10 cellular contexts compared by ENCODE assay signal in genomic region chr14:101834387-101835165, GRCh38.
DNase-seq lines count a peak whose midpoint lies in the region; ATAC-seq and TF ChIP-seq lines count a peak whose summit lies in the region.
"Had no signal": no experiment of that assay in that cellular context is flagged by ENCODE, and none has a peak within 500 bp of the region (broad histone marks: within the 10 kb centered on the region; RNA-seq: fewer than 3 reads in every experiment).

No MANE protein-coding gene starts in this region.

- intact Hi-C loops in Right ventricle myocardium superior (cut with DNase I), result no loop called here
- intact Hi-C loops in left cardiac atrium (cut with DNase I), result no loop called here

- no peaks in the 10 kb centered on the region for H3K9me3 ChIP-seq in effector memory CD4-positive, alpha-beta T cell (ENCODE audit: control insufficient read depth, low read length)
- H3K9me3 ChIP-seq in tibial nerve, result no peaks in the 10 kb centered on the region
- H3K9me3 ChIP-seq: Caco-2 had no signal

- no peaks in the 10 kb centered on the region for H3K27me3 ChIP-seq in effector memory CD4-positive, alpha-beta T cell (replicated peaks; ENCODE audit: control insufficient read depth, insufficient read depth, low read length, poor library complexity, severe bottlenecking)
- no peaks in the 10 kb centered on the region for H3K27me3 ChIP-seq in tibial nerve

- no peak for TF ChIP-seq POLR2A in tibial nerve (IDR thresholded peaks at IDR 0.05)

- H3K27me3 Mint-ChIP-seq in mesothelial cell of epicardium (ENCODE audit: low read depth) (no peaks in the 10 kb centered on the region), glutamatergic neuron (ENCODE audit: unreplicated experiment) (peaks cover 3% of the 10 kb centered on the region)

- DNase-seq in Right ventricle myocardium superior (no peak), left cardiac atrium (no peak), mesothelial cell of epicardium (ENCODE audit: low spot score in 2 of 2, unreplicated experiment in 2 of 2) (no peak), SKM-1 treated with dmso at 0.1 percent for 144 hours (lab: John Stamatoyannopoulos, UW; ENCODE audit: unreplicated experiment) (no peak), tibial nerve (ENCODE audit: low spot score in 2 of 2) (no peak), glutamatergic neuron (no peak)
- no peak for DNase-seq in effector memory CD4-positive, alpha-beta T cell
- DNase-seq in activated CD4-positive, alpha-beta T cell treated with anti-CD3 and anti-CD28 coated beads for 4 hours, result no peak
- DNase-seq: aorta, Caco-2 had no signal

- H3K4me3 Mint-ChIP-seq in mesothelial cell of epicardium (no peak overlapping the region), glutamatergic neuron (ENCODE audit: unreplicated experiment) (no peak overlapping the region)

- peak overlapping the region; percentile 19 for H3K27ac Mint-ChIP-seq in mesothelial cell of epicardium
- no peak overlapping the region for H3K27ac Mint-ChIP-seq in glutamatergic neuron (ENCODE audit: unreplicated experiment)

- TF ChIP-seq EP300 in tibial nerve (IDR thresholded peaks at IDR 0.05), result no peak

- peaks cover 9% of the 10 kb centered on the region for H3K36me3 Mint-ChIP-seq in mesothelial cell of epicardium
- no peaks in the 10 kb centered on the region for H3K36me3 Mint-ChIP-seq in glutamatergic neuron (ENCODE audit: unreplicated experiment)

- peaks cover 53% of the 10 kb centered on the region for H3K4me1 ChIP-seq in effector memory CD4-positive, alpha-beta T cell (ENCODE audit: control insufficient read depth, insufficient read depth, low read length, poor library complexity, severe bottlenecking)
- peaks cover 3 to 61% (median 30%) of the 10 kb centered on the region in 4 donors for H3K4me1 ChIP-seq in tibial nerve

- 50 to 58% methylated on average over 6 of the region's 6 CpGs for WGBS in tibial nerve, 2 donors

- ATAC-seq in Right ventricle myocardium superior (ENCODE audit: poor library complexity) (peak; percentile 4), left cardiac atrium (no peak)

- H3K4me1 Mint-ChIP-seq in mesothelial cell of epicardium, result no peaks in the 10 kb centered on the region
- H3K4me1 Mint-ChIP-seq in glutamatergic neuron (ENCODE audit: low read depth, unreplicated experiment), result peaks cover 27% of the 10 kb centered on the region

- TF ChIP-seq CTCF in mesothelial cell of epicardium (IDR thresholded peaks at IDR 0.05; ENCODE audit: unreplicated experiment) (no peak), tibial nerve (IDR thresholded peaks at IDR 0.05) (no peak), glutamatergic neuron (IDR thresholded peaks at IDR 0.05; ENCODE audit: partially characterized antibody, unreplicated experiment) (no peak)

- H3K36me3 ChIP-seq in effector memory CD4-positive, alpha-beta T cell (ENCODE audit: control insufficient read depth, insufficient read depth, low read length), result peaks cover 36% of the 10 kb centered on the region
- H3K36me3 ChIP-seq in tibial nerve, result peaks cover 0 to 4% (median 0%) of the 10 kb centered on the region in 3 donors

- no peaks in the 10 kb centered on the region for H3K9me3 Mint-ChIP-seq in mesothelial cell of epicardium
- peaks cover 2% of the 10 kb centered on the region for H3K9me3 Mint-ChIP-seq in glutamatergic neuron (ENCODE audit: unreplicated experiment)

- H3K27ac ChIP-seq in effector memory CD4-positive, alpha-beta T cell (ENCODE audit: insufficient read depth, low read length, poor library complexity, severe bottlenecking), result peak overlapping the region; percentile 9
- peak overlapping the region in 2 of 4 donors; percentile 65 to 68 for H3K27ac ChIP-seq in tibial nerve

- H3K4me3 ChIP-seq in effector memory CD4-positive, alpha-beta T cell (ENCODE audit: insufficient read depth, low read depth, low read length, poor library complexity, severe bottlenecking), result no peak overlapping the region
- H3K4me3 ChIP-seq in tibial nerve, result no peak overlapping the region
